Comparison of ENCODE assay signal across 9 cellular contexts in the genomic region with DNA sequence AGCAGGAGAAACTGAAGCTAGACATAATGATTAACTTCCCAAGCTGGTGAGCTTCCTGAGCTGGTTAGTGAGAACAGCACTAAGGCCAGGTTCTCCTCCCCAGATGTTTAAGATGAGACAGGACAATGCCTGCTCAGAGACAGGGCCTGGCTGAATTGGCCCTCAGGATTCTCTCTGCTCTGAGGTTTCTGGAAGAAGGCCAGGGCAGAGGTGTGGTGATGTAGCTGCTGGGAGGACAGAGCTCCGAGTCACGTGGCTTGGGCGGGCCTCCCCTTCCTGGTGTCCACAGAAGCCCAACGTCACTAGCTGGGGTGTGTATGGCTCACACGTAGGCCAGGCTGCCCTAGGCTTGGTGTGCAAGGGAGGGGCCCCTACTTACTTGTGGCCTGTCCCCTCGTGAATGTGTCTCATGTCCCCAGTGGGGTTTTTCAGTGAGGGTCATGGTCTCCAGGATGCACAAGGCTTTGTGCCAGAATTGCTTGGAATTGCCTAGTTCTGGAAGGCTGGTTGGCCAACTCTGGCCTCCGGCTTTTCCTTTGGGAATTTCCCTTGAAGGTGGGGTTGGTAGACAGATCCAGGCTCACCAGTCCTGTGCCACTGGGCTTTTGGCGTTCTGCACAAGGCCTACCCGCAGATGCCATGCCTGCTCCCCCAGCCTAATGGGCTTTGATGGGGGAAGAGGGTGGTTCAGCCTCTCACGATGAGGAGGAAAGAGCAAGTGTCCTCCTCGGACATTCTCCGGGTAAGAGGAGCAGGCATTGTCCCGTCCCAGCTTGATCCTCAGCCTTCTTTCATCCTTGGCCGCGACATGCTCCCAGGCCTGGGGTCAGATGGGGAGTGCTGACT.
DNase-seq lines count a peak whose midpoint lies in the region; ATAC-seq and TF ChIP-seq lines count a peak whose summit lies in the region.
"Had no signal": no experiment of that assay in that cellular context is flagged by ENCODE, and none has a peak within 500 bp of the region (broad histone marks: within the 10 kb centered on the region; RNA-seq: fewer than 3 reads in every experiment).

No MANE protein-coding gene starts in this region.

- H3K36me3 Mint-ChIP-seq in memory B cell: no peaks in the 10 kb centered on the region

- H4K20me1 ChIP-seq in OCI-LY3 (ENCODE audit: insufficient read depth, low read length): no peaks in the 10 kb centered on the region

- no peaks in the 10 kb centered on the region for H3K36me3 ChIP-seq in OCI-LY3 (replicated peaks; ENCODE audit: low read depth, low read length)
- no peaks in the 10 kb centered on the region for H3K36me3 ChIP-seq in brain microvascular endothelial cell (replicated peaks)

- peaks cover 50% of the 10 kb centered on the region for H3K4me1 Mint-ChIP-seq in memory B cell

- H3K9ac ChIP-seq in OCI-LY3 (ENCODE audit: low read length): no peak overlapping the region

- H3K27ac Mint-ChIP-seq in memory B cell: peak overlapping the region; percentile 92

- H3K79me2 ChIP-seq in OCI-LY3 (ENCODE audit: low read length): no peaks in the 10 kb centered on the region

- no peak overlapping the region for H3K4me3 Mint-ChIP-seq in memory B cell

- H2AFZ ChIP-seq in OCI-LY3 (ENCODE audit: low read depth, low read length): no peak overlapping the region

- TF ChIP-seq CTCF in OCI-LY3 (IDR thresholded peaks at IDR 0.05; ENCODE audit: low read depth, low read length): no peak
- no peak for TF ChIP-seq CTCF in brain microvascular endothelial cell (IDR thresholded peaks at IDR 0.05; ENCODE audit: low read depth, low read length, missing control alignments)

- H3K9me3 Mint-ChIP-seq in memory B cell: no peaks in the 10 kb centered on the region

- no peaks in the 10 kb centered on the region for H3K9me3 ChIP-seq in OCI-LY3 (ENCODE audit: insufficient read depth, low read length)

- H3K27ac ChIP-seq in OCI-LY3 (ENCODE audit: low read length) (no peak overlapping the region), brain microvascular endothelial cell (no peak overlapping the region)
- H3K27ac ChIP-seq: C4-2B had no signal

- peak; percentile 34 for ATAC-seq in HG02870 (IDR thresholded peaks at IDR 0.05; ENCODE audit: unreplicated experiment)
- peak; percentile 16 for ATAC-seq in memory B cell (ENCODE audit: low read depth)

- DNase-seq in activated CD8-positive, alpha-beta memory T cell treated with anti-CD3 and anti-CD28 coated beads, Interleukin-2, amount 50 U/mL, for 48 hours: peak; percentile 70
- no peak for DNase-seq in activated CD8-positive, alpha-beta memory T cell treated with anti-CD3 and anti-CD28 coated beads, Interleukin-2, amount 50 U/mL, for 4 hours
- peak; percentile 64 for DNase-seq in brain microvascular endothelial cell
- DNase-seq in memory B cell (ENCODE audit: low spot score in 2 of 2): no peak
- DNase-seq in NCI-H446 (lab: John Stamatoyannopoulos, UW): no peak
- DNase-seq in islet precursor cell: no peak

- peaks cover 7% of the 10 kb centered on the region for H3K27me3 Mint-ChIP-seq in memory B cell

- H3K27me3 ChIP-seq in OCI-LY3 (ENCODE audit: low read depth, low read length) (no peaks in the 10 kb centered on the region), brain microvascular endothelial cell (replicated peaks) (peaks cover 7% of the 10 kb centered on the region)

- H3K4me1 ChIP-seq in OCI-LY3 (ENCODE audit: low read length): peaks cover 55% of the 10 kb centered on the region

- H3K4me2 ChIP-seq in OCI-LY3 (ENCODE audit: low read length): 0 out of 2 replicates have a peak overlapping the region, but pooled peaks have one; percentile 89

- H3K4me3 ChIP-seq in OCI-LY3 (ENCODE audit: low read length) (no peak overlapping the region), brain microvascular endothelial cell (ENCODE audit: low read depth, low read length) (no peak overlapping the region)

- in situ Hi-C loops in brain microvascular endothelial cell (cut with HindIII; ENCODE audit: low pct_ligation_motif_present, low sequenced_read_pairs): no loop called here

Comparison
In these comparisons a context has a peak if more than half of its experiments do, and no peak if none do; other contexts are left out.
1. DNase-seq: peak in activated CD8-positive, alpha-beta memory T cell treated with anti-CD3 and anti-CD28 coated beads, Interleukin-2, amount 50 U/mL, for 48 hours (single experiment) and brain microvascular endothelial cell (single experiment); none in activated CD8-positive, alpha-beta memory T cell treated with anti-CD3 and anti-CD28 coated beads, Interleukin-2, amount 50 U/mL, for 4 hours (single experiment), memory B cell (0 of 2), NCI-H446 (0 of 2) and islet precursor cell (single experiment).